Comparison of ENCODE assay signal across 10 cellular contexts in the genomic region with DNA sequence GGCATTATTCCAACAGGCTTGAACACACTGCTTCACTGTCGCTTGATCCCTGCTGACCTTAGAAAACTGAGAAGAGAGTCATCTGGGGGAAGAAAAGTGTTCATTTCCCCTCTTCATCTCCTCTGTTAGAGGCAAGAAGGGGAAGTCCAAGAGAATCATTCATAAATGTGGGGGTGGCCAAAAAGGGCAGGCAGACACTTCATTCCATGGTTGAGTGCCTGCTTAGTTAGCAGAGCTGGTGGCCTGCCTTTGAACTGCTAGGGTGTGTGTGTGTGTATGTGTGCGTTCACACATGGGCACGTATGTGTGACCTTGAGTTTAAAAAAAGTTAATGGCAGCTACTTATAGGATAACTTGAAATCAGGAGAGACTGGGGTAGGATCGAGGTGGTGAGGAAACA. TPM values are rescaled to one million over a fixed set of nuclear protein-coding genes. Genes with fewer than 3 reads are reported as not detected.
DNase-seq lines count a peak whose midpoint lies in the region; ATAC-seq and TF ChIP-seq lines count a peak whose summit lies in the region.
"Had no signal": no experiment of that assay in that cellular context is flagged by ENCODE, and none has a peak within 500 bp of the region (broad histone marks: within the 10 kb centered on the region; RNA-seq: fewer than 3 reads in every experiment).

No MANE protein-coding gene starts in this region.

- peak; percentile 69 for DNase-seq in GM10248 (ENCODE audit: extremely low spot score)
- peak; percentile 20 for DNase-seq in activated B cell treated with CpG ODN at 0.5 μM for 24 hours
- no peak for DNase-seq in activated effector memory CD4-positive, alpha-beta T cell treated with anti-CD3 and anti-CD28 coated beads, Interleukin-2, amount 50 U/mL, for 16 hours
- DNase-seq in ecto neural progenitor cell (ENCODE audit: low spot score) = no peak
- no peak for DNase-seq in NCI-H524 treated with DMSO at 0.1 percent for 48 hours (lab: John Stamatoyannopoulos, UW)
- no peak for DNase-seq in left ventricle myocardium superior
- DNase-seq: activated effector memory CD4-positive, alpha-beta T cell treated with Interleukin-2 at 50 U/mL for 16 hours had no signal

- CTCF ChIA-PET in GM10248 (lab: Yijun Ruan, JAX) = interaction anchor here (1.1 to 8.8 kb wide), 5 partner anchors 9 to 1602 kb away, joined by 3 to 127 read pairs (median 4); no protein-coding TSS in a partner anchor
- CTCF ChIA-PET in activated B cell treated with CpG ODN at 0.5 μM for 24 hours (lab: Charles Lee) = interaction anchor here (0.7 to 4.3 kb wide), 3 partner anchors 127 to 264 kb away, joined by 3 to 31 read pairs (median 5); no protein-coding TSS in a partner anchor

- H3K27me3 Mint-ChIP-seq in activated B cell treated with CpG ODN at 0.5 μM for 24 hours = peaks cover 2% of the 10 kb centered on the region

- TF ChIP-seq CTCF in GM10248 (IDR thresholded peaks at IDR 0.05; ENCODE audit: control extremely low read depth, extremely low read depth, low read depth, missing control alignments) (no peak), activated B cell treated with CpG ODN at 0.5 μM for 24 hours (IDR thresholded peaks at IDR 0.05) (no peak)

- POLR2A ChIA-PET in GM10248 (lab: Yijun Ruan, JAX) (no interaction called here), activated B cell treated with CpG ODN at 0.5 μM for 24 hours (lab: Charles Lee) (interaction anchor here (1.0 kb wide), 1 partner anchor 1551 kb away, joined by 5 read pairs; no protein-coding TSS in a partner anchor)

- H3K4me3 Mint-ChIP-seq in activated B cell treated with CpG ODN at 0.5 μM for 24 hours = peak overlapping the region; percentile 13

- intact Hi-C loops in activated B cell treated with CpG ODN at 0.5 μM for 24 hours (cut with micrococcal nuclease) = loop anchor here (5.0 kb wide), 2 partner anchors 1325 to 1550 kb away; partner anchors contain the start of gene MARCKS
- intact Hi-C loops in left ventricle myocardium superior (cut with micrococcal nuclease) = no loop called here

- peaks cover 14% of the 10 kb centered on the region for H3K4me1 Mint-ChIP-seq in activated B cell treated with CpG ODN at 0.5 μM for 24 hours

- ATAC-seq in GM19395 (IDR thresholded peaks at IDR 0.05; ENCODE audit: unreplicated experiment) (peak; percentile 99), HG03060 (IDR thresholded peaks at IDR 0.05; ENCODE audit: low read depth, unreplicated experiment) (peak; percentile 99), activated B cell treated with CpG ODN at 0.5 μM for 24 hours (ENCODE audit: low read depth) (peak; percentile 98), left ventricle myocardium superior (no peak)
- ATAC-seq: Panc1 had no signal

- H3K36me3 Mint-ChIP-seq in activated B cell treated with CpG ODN at 0.5 μM for 24 hours (ENCODE audit: low read depth) = no peaks in the 10 kb centered on the region

- H3K27ac Mint-ChIP-seq in activated B cell treated with CpG ODN at 0.5 μM for 24 hours = peak overlapping the region; percentile 13

- H3K9me3 Mint-ChIP-seq in activated B cell treated with CpG ODN at 0.5 μM for 24 hours = no peaks in the 10 kb centered on the region

RNA-seq across cellular contexts. Expression of gene RFPL4B, which starts 39.4 kb away (rescaled TPM):
- not detected in 2 replicates for total RNA-seq in activated B cell treated with CpG ODN at 0.5 μM for 24 hours
- not detected for total RNA-seq in left ventricle myocardium superior

RNA-seq across cellular contexts. Expression of gene LAMA4, which starts 53.3 kb away (rescaled TPM):
- total RNA-seq in activated B cell treated with CpG ODN at 0.5 μM for 24 hours = not detected in 2 replicates
- 50.6 TPM for total RNA-seq in left ventricle myocardium superior

Comparison
In these comparisons a context has a peak if more than half of its experiments do, and no peak if none do; other contexts are left out.
1. DNase-seq: peak in GM10248 (single experiment) and activated B cell treated with CpG ODN at 0.5 μM for 24 hours (single experiment); none in activated effector memory CD4-positive, alpha-beta T cell treated with anti-CD3 and anti-CD28 coated beads, Interleukin-2, amount 50 U/mL, for 16 hours (single experiment), ecto neural progenitor cell (single experiment), NCI-H524 treated with DMSO at 0.1 percent for 48 hours (single experiment) and left ventricle myocardium superior (single experiment).
2. RNA of gene LAMA4, which starts 53.3 kb away (total RNA-seq): 50.6 TPM in left ventricle myocardium superior (single experiment); not detected in activated B cell treated with CpG ODN at 0.5 μM for 24 hours; every median in the first group is over 10 times any median in the second.